Comparison of ENCODE assay signal across 8 cellular contexts in the genomic region with DNA sequence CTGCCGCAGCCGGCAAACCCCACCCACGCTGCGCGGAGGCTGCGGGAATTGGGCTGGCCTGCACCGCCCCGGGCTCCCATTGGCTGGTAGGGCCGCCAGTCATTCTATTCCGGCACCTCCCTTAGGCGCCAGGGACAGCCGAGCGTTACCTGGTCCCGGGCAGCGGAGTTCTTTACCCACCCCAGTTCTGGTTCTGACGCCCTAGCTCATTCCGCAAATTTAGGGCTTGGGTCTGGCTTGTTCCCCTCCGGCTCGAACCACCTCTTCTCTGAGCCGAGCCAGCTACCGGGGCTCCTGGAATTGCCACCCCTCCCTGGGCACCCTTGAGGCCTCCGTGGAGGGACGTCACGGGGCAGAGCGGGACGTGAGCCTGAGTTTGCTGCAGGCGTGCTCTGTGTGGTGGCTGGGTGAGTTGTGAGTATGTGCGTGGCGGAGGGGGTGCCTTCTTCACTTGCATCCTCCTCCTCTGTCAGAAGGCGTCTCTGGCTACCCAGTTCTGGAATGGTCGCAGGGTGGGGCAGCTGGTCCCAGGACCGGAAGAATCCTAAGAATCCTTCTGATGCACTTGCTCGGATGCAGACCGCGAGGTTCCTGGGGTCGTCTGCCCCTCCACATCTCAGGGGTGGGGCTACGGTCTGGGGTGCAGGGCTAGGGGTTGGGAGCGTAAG. TPM values are rescaled to one million over a fixed set of nuclear protein-coding genes. Genes with fewer than 3 reads are reported as not detected.
DNase-seq lines count a peak whose midpoint lies in the region; ATAC-seq and TF ChIP-seq lines count a peak whose summit lies in the region.

Gene PDZD7, minus strand, starts transcription at position 2 of the 668 bp plus-strand sequence. CDS start 910 bp downstream, outside the sequence.
Gene SFXN3, plus strand, starts transcription at position 107 of the 668 bp plus-strand sequence. CDS start 3,461 bp downstream, outside the sequence.

- no peaks in the 10 kb centered on the region for H3K9me2 ChIP-seq in hepatocyte (replicated peaks; ENCODE audit: insufficient read depth)

- peak within 1 kb of the TSS; percentile 99 for H3K27ac ChIP-seq in hepatocyte

- no peaks in the 10 kb centered on the region for H3K36me3 ChIP-seq in hepatocyte (replicated peaks; ENCODE audit: insufficient read depth, low read depth)

- H3K4me2 ChIP-seq in hepatocyte = peak within 1 kb of the TSS; percentile 94

- peak; percentile 98 for DNase-seq in GM13976 (ENCODE audit: low spot score)
- peak; percentile 40 for DNase-seq in NCI-H187 treated with DMSO at 0.1 percent for 48 hours (lab: John Stamatoyannopoulos, UW)
- DNase-seq in T1000 (lab: John Stamatoyannopoulos, UW) = peak; percentile 87
- DNase-seq in astrocyte of the cerebellum (ENCODE audit: low read depth) = peak; percentile 76
- DNase-seq in hepatocyte (ENCODE audit: low spot score) = peak; percentile 95
- peak; percentile 94 for DNase-seq in retina
- DNase-seq in OCI-M2 (lab: John Stamatoyannopoulos, UW; ENCODE audit: unreplicated experiment) = no peak

- H3K79me2 ChIP-seq in hepatocyte = peaks cover 16% of the 10 kb centered on the region

- H3K4me3 ChIP-seq in astrocyte of the cerebellum (ENCODE audit: low read depth, low read length) = peak within 1 kb of the TSS; percentile 88
- H3K4me3 ChIP-seq in hepatocyte = peak within 1 kb of the TSS; percentile 38

- H3K27me3 ChIP-seq in hepatocyte = no peaks in the 10 kb centered on the region

- peak; percentile 94 for ATAC-seq in HG02885 (IDR thresholded peaks at IDR 0.05; ENCODE audit: poor library complexity, unreplicated experiment)

- no peaks in the 10 kb centered on the region for H3K9me3 ChIP-seq in hepatocyte (ENCODE audit: low read depth)

- 2% methylated on average over 37 of the region's 38 CpGs for WGBS in hepatocyte (ENCODE audit: low lambda C conversion rate, missing lambda C conversion rate)

- in situ Hi-C loops in GM13976 (cut with MboI; ENCODE audit: low sequenced_read_pairs, unreplicated experiment) (loop anchor here (10.0 kb wide), 1 partner anchor 114 kb away; no protein-coding TSS in a partner anchor), astrocyte of the cerebellum (cut with HindIII; ENCODE audit: low sequenced_read_pairs) (loop anchor here (5.0 kb wide), 1 partner anchor 34 kb away; the partner anchor contains the start of gene LZTS2)

- peaks cover 44% of the 10 kb centered on the region for H3K4me1 ChIP-seq in hepatocyte (ENCODE audit: insufficient read depth)

- peak within 1 kb of the TSS; percentile 61 for H2AFZ ChIP-seq in hepatocyte

- H4K20me1 ChIP-seq in hepatocyte (ENCODE audit: insufficient read depth, poor library complexity, severe bottlenecking) = no peaks in the 10 kb centered on the region

- TF ChIP-seq CTCF in GM13976 (IDR thresholded peaks at IDR 0.05; ENCODE audit: borderline replicate concordance, control extremely low read depth, extremely low read depth, insufficient read depth, missing control alignments) = no peak
- no peak for TF ChIP-seq CTCF in astrocyte of the cerebellum (IDR thresholded peaks at IDR 0.05; ENCODE audit: low read depth, low read length, missing control alignments)
- no peak for TF ChIP-seq CTCF in hepatocyte (IDR thresholded peaks at IDR 0.05; ENCODE audit: poor library complexity)

RNA-seq across cellular contexts. Expression of gene PDZD7, which starts in this region (rescaled TPM):
- total RNA-seq in hepatocyte = 2.5 and 6.0 TPM in 2 replicates
- polyA plus RNA-seq in hepatocyte = 8.4 and 10.5 TPM in 2 replicates

RNA-seq across cellular contexts. Expression of gene SFXN3, which starts in this region (rescaled TPM):
- total RNA-seq in hepatocyte = 92.4 and 102 TPM in 2 replicates
- polyA plus RNA-seq in hepatocyte = 93.6 and 126 TPM in 2 replicates
